ENCODE assay signal across 13 cellular contexts in the genomic region with DNA sequence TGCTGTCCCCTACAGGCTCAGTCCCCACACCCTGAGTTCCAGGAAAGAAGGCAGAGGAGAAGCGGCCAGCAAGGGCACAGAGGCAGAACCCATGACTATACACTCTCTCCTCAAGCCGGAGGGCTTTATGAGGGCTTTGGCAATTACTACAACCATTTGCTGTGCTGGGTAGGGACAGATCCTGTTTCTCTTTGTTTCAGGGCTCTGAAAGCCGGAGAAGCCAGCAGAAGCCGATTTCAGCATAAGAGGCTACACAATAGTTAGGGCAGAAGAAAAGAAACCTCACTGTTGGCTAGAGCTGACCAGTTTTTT. TPM values are rescaled to one million over a fixed set of nuclear protein-coding genes. Genes with fewer than 3 reads are reported as not detected.
DNase-seq lines count a peak whose midpoint lies in the region; ATAC-seq, FAIRE-seq and TF ChIP-seq lines count a peak whose summit lies in the region.
"Had no signal": no experiment of that assay in that cellular context is flagged by ENCODE, and none has a peak within 500 bp of the region (broad histone marks: within the 10 kb centered on the region; RNA-seq: fewer than 3 reads in every experiment).

No MANE protein-coding gene starts in this region.

- peak; percentile 74 for FAIRE-seq in keratinocyte (lab: Jason Lieb, UNC)

- H3K79me2 ChIP-seq in keratinocyte (ENCODE audit: control insufficient read depth, insufficient read depth, low read length) = no peaks in the 10 kb centered on the region
- no peaks in the 10 kb centered on the region for H3K79me2 ChIP-seq in smooth muscle cell (ENCODE audit: low read depth)

- H3K9ac ChIP-seq in HUES6 (ENCODE audit: low read length) (peak overlapping the region; percentile 58), keratinocyte (ENCODE audit: control insufficient read depth, extremely low read depth, insufficient read depth, low read length) (no peak overlapping the region), smooth muscle cell (ENCODE audit: low read depth) (no peak overlapping the region)

- no peak overlapping the region for H3K4me3 ChIP-seq in HUES6 (ENCODE audit: low read depth, low read length)
- H3K4me3 ChIP-seq in keratinocyte (ENCODE audit: control insufficient read depth in 2 of 3, extremely low read depth in 1 of 3, insufficient read depth in 2 of 3, low read depth in 1 of 3, low read length in 3 of 3) = no peak overlapping the region
- H3K4me3 ChIP-seq in smooth muscle cell = no peak overlapping the region

- peaks cover 8% of the 10 kb centered on the region for H3F3A ChIP-seq in smooth muscle cell (ENCODE audit: low read depth)

- H3K4me2 ChIP-seq in keratinocyte (ENCODE audit: control insufficient read depth, extremely low read depth, insufficient read depth, low read depth, low read length) (no peak overlapping the region), smooth muscle cell (no peak overlapping the region)

- peak overlapping the region; percentile 55; the same call in 1 of the 2 replicates for H3K27ac ChIP-seq in HUES6 (ENCODE audit: low read depth, low read length)
- H3K27ac ChIP-seq in RWPE1 = peak overlapping the region; percentile 45
- H3K27ac ChIP-seq in keratinocyte (ENCODE audit: control insufficient read depth, insufficient read depth, low read length) = no peak overlapping the region
- peak overlapping the region; percentile 35 for H3K27ac ChIP-seq in smooth muscle cell (ENCODE audit: low read depth)

- peaks cover 39% of the 10 kb centered on the region for H3K4me1 ChIP-seq in HUES6 (ENCODE audit: control insufficient read depth, insufficient read depth, low read length)
- peaks cover 42% of the 10 kb centered on the region for H3K4me1 ChIP-seq in keratinocyte (ENCODE audit: control insufficient read depth, extremely low read depth, insufficient read depth, low read length)
- peaks cover 36% of the 10 kb centered on the region for H3K4me1 ChIP-seq in smooth muscle cell (ENCODE audit: low read depth)

- no peak for DNase-seq in RWPE1 (ENCODE audit: low spot score)
- no peak for DNase-seq in keratinocyte (ENCODE audit: low read depth, low spot score)
- no peak for DNase-seq in smooth muscle cell (lab: John Stamatoyannopoulos, UW; ENCODE audit: unreplicated experiment)
- DNase-seq: Calu3, mammary epithelial cell, NCI-H446 treated with DMSO at 0.1 percent for 48 hours had no signal

- no peaks in the 10 kb centered on the region for H3K9me3 ChIP-seq in HUES6 (ENCODE audit: control insufficient read depth, insufficient read depth, low read depth, low read length)
- no peaks in the 10 kb centered on the region for H3K9me3 ChIP-seq in keratinocyte (ENCODE audit: control insufficient read depth, low read depth, low read length)
- no peaks in the 10 kb centered on the region for H3K9me3 ChIP-seq in smooth muscle cell (replicated peaks; ENCODE audit: low read depth)

- H4K20me1 ChIP-seq in keratinocyte (ENCODE audit: control insufficient read depth, extremely low read depth, insufficient read depth, low read length) (no peaks in the 10 kb centered on the region), smooth muscle cell (ENCODE audit: low read depth) (no peaks in the 10 kb centered on the region)

- WGBS in smooth muscle cell (ENCODE audit: low lambda C conversion rate) = 51% methylated on average over 4 of the region's 4 CpGs

- CTCF ChIA-PET in RWPE1 (lab: Yijun Ruan, JAX) = no interaction called here

- TF ChIP-seq CTCF in RWPE1 (conservative IDR thresholded peaks at IDR 0.05; ENCODE audit: low read depth) = no peak
- TF ChIP-seq CTCF in keratinocyte (optimal IDR thresholded peaks at IDR 0.05 in 1 of 3, IDR thresholded peaks at IDR 0.05 in 1 of 3, conservative IDR thresholded peaks at IDR 0.05 in 1 of 3; ENCODE audit: extremely low read depth in 1 of 3, insufficient read depth in 2 of 3, low read length in 3 of 3) = no peak
- no peak for TF ChIP-seq CTCF in smooth muscle cell (IDR thresholded peaks at IDR 0.05; ENCODE audit: borderline replicate concordance, insufficient read depth, poor library complexity, severe bottlenecking)

- POLR2A ChIA-PET in RWPE1 (lab: Yijun Ruan, JAX; ENCODE audit: low non-redundant PET) = no interaction called here

- H2AFZ ChIP-seq in keratinocyte (ENCODE audit: control insufficient read depth, low read length) (no peak overlapping the region), smooth muscle cell (ENCODE audit: low read depth) (no peak overlapping the region)

- H3K36me3 ChIP-seq in HUES6 (ENCODE audit: control insufficient read depth, insufficient read depth, low read length) (peaks cover 42% of the 10 kb centered on the region), keratinocyte (ENCODE audit: control insufficient read depth in 2 of 2, extremely low read depth in 1 of 2, insufficient read depth in 2 of 2, low read length in 2 of 2) (peaks cover 12 to 36% of the 10 kb centered on the region in 2 experiments), smooth muscle cell (ENCODE audit: low read depth) (no peaks in the 10 kb centered on the region)

- ATAC-seq in GM21737 (IDR thresholded peaks at IDR 0.05; ENCODE audit: unreplicated experiment) (no peak), GM21423 (IDR thresholded peaks at IDR 0.05; ENCODE audit: unreplicated experiment) (no peak), HG03097 (IDR thresholded peaks at IDR 0.05; ENCODE audit: low FRiP score, unreplicated experiment) (no peak), GM21723 (IDR thresholded peaks at IDR 0.05; ENCODE audit: unreplicated experiment) (no peak)

- dilution Hi-C loops in keratinocyte (cut with MboI; ENCODE audit: extremely low pct_ligation_motif_present, low sequenced_read_pairs) = loop anchor here (25.0 kb wide), 1 partner anchor 181 kb away; no protein-coding TSS in a partner anchor

- H3K27me3 ChIP-seq in HUES6 (ENCODE audit: control insufficient read depth, insufficient read depth, low read length) (no peaks in the 10 kb centered on the region), keratinocyte (ENCODE audit: control insufficient read depth, extremely low read depth, insufficient read depth, low read length) (no peaks in the 10 kb centered on the region), smooth muscle cell (ENCODE audit: low read depth) (no peaks in the 10 kb centered on the region)

- H3K9me1 ChIP-seq in keratinocyte (ENCODE audit: control insufficient read depth, extremely low read depth, insufficient read depth, low read length) = no peaks in the 10 kb centered on the region

RNA-seq across cellular contexts. Expression of a gene that starts 13.9 kb away (rescaled TPM):
- polyA plus RNA-seq in keratinocyte (0.94 to 2.5 TPM (median 1.4 TPM) in 3 replicates), smooth muscle cell (3.9 and 4.0 TPM in 2 replicates)
- polyA plus RNA-seq in keratinocyte (2011; ENCODE audit: low read depth) = not detected
- polyA plus RNA-seq in keratinocyte (2011; cell fraction: cytosol; rRNA removed) = 1.2 and 1.5 TPM in 2 replicates
- 2.1 and 2.7 TPM in 2 replicates for polyA plus RNA-seq in keratinocyte (2011; cell fraction: nucleus; rRNA removed)
- 0.41 and 1.6 TPM in 2 replicates for polyA plus RNA-seq in keratinocyte (2012; ENCODE audit: low replicate concordance)
- 0.59 to 2.7 TPM (median 1.2 TPM) in 3 replicates for polyA minus RNA-seq in keratinocyte
- polyA minus RNA-seq in keratinocyte (2011; cell fraction: cytosol; rRNA and poly(A)+ RNA removed) = 2.7 TPM
- 0.74 and 1.2 TPM in 2 replicates for polyA minus RNA-seq in keratinocyte (2011; cell fraction: nucleus; rRNA and poly(A)+ RNA removed)
- total RNA-seq in smooth muscle cell = 2.7 and 3.9 TPM in 2 replicates

RNA-seq across cellular contexts. Expression of a gene that starts 23.2 kb away (rescaled TPM):
- polyA plus RNA-seq in keratinocyte (2.6 to 5.9 TPM (median 2.7 TPM) in 3 replicates), smooth muscle cell (0.45 TPM in 1 of 2 replicates, not detected in the other)
- polyA plus RNA-seq in keratinocyte (2011; ENCODE audit: low read depth) = 1.1 TPM
- 0.95 and 2.5 TPM in 2 replicates for polyA plus RNA-seq in keratinocyte (2011; cell fraction: cytosol; rRNA removed)
- polyA plus RNA-seq in keratinocyte (2011; cell fraction: nucleus; rRNA removed) = 6.5 and 8.5 TPM in 2 replicates
- 3.7 and 6.7 TPM in 2 replicates for polyA plus RNA-seq in keratinocyte (2012; ENCODE audit: low replicate concordance)
- 1.4 to 4.5 TPM (median 1.7 TPM) in 3 replicates for polyA minus RNA-seq in keratinocyte
- polyA minus RNA-seq in keratinocyte (2011; cell fraction: cytosol; rRNA and poly(A)+ RNA removed) = not detected
- 0.39 and 1.3 TPM in 2 replicates for polyA minus RNA-seq in keratinocyte (2011; cell fraction: nucleus; rRNA and poly(A)+ RNA removed)
- 0.09 and 0.31 TPM in 2 replicates for total RNA-seq in smooth muscle cell
- total RNA-seq: activated CD8-positive, alpha-beta memory T cell treated with anti-CD3 and anti-CD28 coated beads for 36 hours; Calu3; HT1080 had no signal

RNA-seq across cellular contexts. Expression of a gene that starts 31.7 kb away (rescaled TPM):
- polyA plus RNA-seq in keratinocyte (0.08 TPM in 1 of 3 replicates, not detected in the others), smooth muscle cell (0.69 TPM in 1 of 2 replicates, not detected in the other)
- not detected for polyA plus RNA-seq in keratinocyte (2011; ENCODE audit: low read depth)
- not detected in 2 replicates for polyA plus RNA-seq in keratinocyte (2011; cell fraction: cytosol; rRNA removed)
- 0.20 and 0.31 TPM in 2 replicates for polyA plus RNA-seq in keratinocyte (2011; cell fraction: nucleus; rRNA removed)
- polyA plus RNA-seq in keratinocyte (2012; ENCODE audit: low replicate concordance) = 0.39 TPM in 1 of 2 replicates, not detected in the other
- 0.22 TPM in 1 of 3 replicates, not detected in the others for polyA minus RNA-seq in keratinocyte
- not detected for polyA minus RNA-seq in keratinocyte (2011; cell fraction: cytosol; rRNA and poly(A)+ RNA removed)
- polyA minus RNA-seq in keratinocyte (2011; cell fraction: nucleus; rRNA and poly(A)+ RNA removed) = not detected in 2 replicates
- not detected in 2 replicates for total RNA-seq in smooth muscle cell
- total RNA-seq: activated CD8-positive, alpha-beta memory T cell treated with anti-CD3 and anti-CD28 coated beads for 36 hours; Calu3; HT1080; mammary epithelial cell had no signal
- polyA plus RNA-seq: mammary epithelial cell had no signal

RNA-seq across cellular contexts. Expression of a gene that starts 39.5 kb away (rescaled TPM):
- polyA plus RNA-seq in keratinocyte (13.4 to 19.3 TPM (median 16.7 TPM) in 3 replicates), smooth muscle cell (29.0 and 45.7 TPM in 2 replicates)
- polyA plus RNA-seq in keratinocyte (2011; ENCODE audit: low read depth) = 38.7 TPM
- polyA plus RNA-seq in keratinocyte (2011; cell fraction: cytosol; rRNA removed) = 6.8 and 10.8 TPM in 2 replicates
- polyA plus RNA-seq in keratinocyte (2011; cell fraction: nucleus; rRNA removed) = 40.2 and 58.7 TPM in 2 replicates
- 33.3 and 36.1 TPM in 2 replicates for polyA plus RNA-seq in keratinocyte (2012; ENCODE audit: low replicate concordance)
- polyA minus RNA-seq in keratinocyte = 18.5 to 49.4 TPM (median 19.1 TPM) in 3 replicates
- 18.6 TPM for polyA minus RNA-seq in keratinocyte (2011; cell fraction: cytosol; rRNA and poly(A)+ RNA removed)
- polyA minus RNA-seq in keratinocyte (2011; cell fraction: nucleus; rRNA and poly(A)+ RNA removed) = 24.6 and 25.2 TPM in 2 replicates
- 9.1 and 14.1 TPM in 2 replicates for total RNA-seq in smooth muscle cell
